ENCODE assay signal across 8 cellular contexts in genomic region chr6:129709451-129709908, GRCh38. TPM values are rescaled to one million over a fixed set of nuclear protein-coding genes. Genes with fewer than 3 reads are reported as not detected.
A peak's percentile ranks its signal among the peaks of the same experiment; 100 is the strongest.
DNase-seq lines count a peak whose midpoint lies in the region; ATAC-seq and FAIRE-seq lines count a peak whose summit lies in the region.

No MANE protein-coding gene starts in this region.

- POLR2A ChIA-PET in activated CD4-positive, alpha-beta memory T cell treated with anti-CD3 and anti-CD28 coated beads for 36 hours (lab: Charles Lee), result interaction anchor here (0.7 to 1.7 kb wide), 4 partner anchors 21 to 209 kb away, joined by 3 to 9 read pairs (median 4); no protein-coding TSS in a partner anchor

- ATAC-seq in HG03378 (IDR thresholded peaks at IDR 0.05; ENCODE audit: unreplicated experiment) (peak; percentile 33), Right ventricle myocardium superior (ENCODE audit: poor library complexity) (peak; percentile 79)

- no peaks in the 10 kb centered on the region for H3K27me3 Mint-ChIP-seq in activated CD4-positive, alpha-beta memory T cell treated with anti-CD3 and anti-CD28 coated beads for 36 hours

- no peaks in the 10 kb centered on the region for H3K36me3 Mint-ChIP-seq in activated CD4-positive, alpha-beta memory T cell treated with anti-CD3 and anti-CD28 coated beads for 36 hours

- DNase-seq in AML-193 (lab: John Stamatoyannopoulos, UW), result peak; percentile 39 to 55
- no peak for DNase-seq in GM19239 (ENCODE audit: insufficient read length, low spot score)
- DNase-seq in activated CD4-positive, alpha-beta memory T cell treated with anti-CD3 and anti-CD28 coated beads for 36 hours, result no peak
- DNase-seq in Right ventricle myocardium superior, result no peak
- peak; percentile 40 for DNase-seq in pons (ENCODE audit: low spot score)
- DNase-seq in central memory CD4-positive, alpha-beta T cell, result no peak
- no peak for DNase-seq in mesenteric fat pad (ENCODE audit: low spot score)

- peak overlapping the region; percentile 33 for H3K27ac Mint-ChIP-seq in activated CD4-positive, alpha-beta memory T cell treated with anti-CD3 and anti-CD28 coated beads for 36 hours

- no peaks in the 10 kb centered on the region for H3K9me3 Mint-ChIP-seq in activated CD4-positive, alpha-beta memory T cell treated with anti-CD3 and anti-CD28 coated beads for 36 hours

- CTCF ChIA-PET in activated CD4-positive, alpha-beta memory T cell treated with anti-CD3 and anti-CD28 coated beads for 36 hours (lab: Charles Lee), result interaction anchor here (0.8 to 1.7 kb wide), 8 partner anchors 20 to 312 kb away, joined by 3 to 6 read pairs (median 3); no protein-coding TSS in a partner anchor

- intact Hi-C loops in activated CD4-positive, alpha-beta memory T cell treated with anti-CD3 and anti-CD28 coated beads for 36 hours (cut with micrococcal nuclease), result no loop called here
- intact Hi-C loops in Right ventricle myocardium superior (cut with DNase I), result no loop called here

- peaks cover 33% of the 10 kb centered on the region for H3K4me1 Mint-ChIP-seq in activated CD4-positive, alpha-beta memory T cell treated with anti-CD3 and anti-CD28 coated beads for 36 hours (ENCODE audit: low read depth)

- peak; percentile 55 for FAIRE-seq in GM19239 (lab: Jason Lieb, UNC)

- H3K4me3 Mint-ChIP-seq in activated CD4-positive, alpha-beta memory T cell treated with anti-CD3 and anti-CD28 coated beads for 36 hours, result peak overlapping the region; percentile 86

RNA-seq across cellular contexts. Expression of gene ARHGAP18, which starts 0.5 kb away (rescaled TPM):
- 1 to 10 TPM; 7.0 to 9.2 TPM for total RNA-seq in activated CD4-positive, alpha-beta memory T cell treated with anti-CD3 and anti-CD28 coated beads for 36 hours
- total RNA-seq in Right ventricle myocardium superior (7.9 TPM), mesenteric fat pad (24.4 TPM)

Comparison
In these comparisons a context has a peak if more than half of its experiments do, and no peak if none do; other contexts are left out.
1. DNase-seq: peak in AML-193 (2 of 2) and pons (single experiment); none in GM19239 (single experiment), activated CD4-positive, alpha-beta memory T cell treated with anti-CD3 and anti-CD28 coated beads for 36 hours (single experiment), Right ventricle myocardium superior (single experiment), central memory CD4-positive, alpha-beta T cell (single experiment) and mesenteric fat pad (single experiment).